In genomic region chr1:45414746-45415145, GRCh38 we compare ENCODE assay signal across 18 cellular contexts.
"Had no signal": no experiment of that assay in that cellular context is flagged by ENCODE, and none has a peak within 500 bp of the region (broad histone marks: within the 10 kb centered on the region; RNA-seq: fewer than 3 reads in every experiment).

No MANE protein-coding gene starts in this region.

- H3K4me3 Mint-ChIP-seq: naive thymus-derived CD4-positive, alpha-beta T cell had no signal

- H3K4me1 Mint-ChIP-seq: naive thymus-derived CD4-positive, alpha-beta T cell had no signal

- DNase-seq: dermis blood vessel endothelial cell; dorsolateral prefrontal cortex; effector CD4-positive, alpha-beta T cell; effector memory CD4-positive, alpha-beta T cell; foreskin keratinocyte; glutamatergic neuron; head of caudate nucleus; heart right ventricle; hippocampal formation; left cardiac atrium; left lung; left ventricle myocardium superior; lower lobe of right lung; mesendoderm; midbrain; naive thymus-derived CD4-positive, alpha-beta T cell had no signal

- H3K27ac ChIP-seq: coronary artery, esophagus muscularis mucosa, foreskin keratinocyte, heart right ventricle, left lung, lower lobe of right lung had no signal

- H3K9me3 ChIP-seq: esophagus muscularis mucosa, heart right ventricle, left lung, lower lobe of right lung had no signal

- H3K27ac Mint-ChIP-seq: naive thymus-derived CD4-positive, alpha-beta T cell had no signal

- H3K4me1 ChIP-seq: esophagus muscularis mucosa, heart right ventricle, lower lobe of right lung had no signal

- H3K4me3 ChIP-seq: coronary artery, dorsolateral prefrontal cortex, esophagus muscularis mucosa, heart right ventricle, left lung, lower lobe of right lung had no signal

- ATAC-seq: foreskin keratinocyte; heart right ventricle; left cardiac atrium; left lung; left ventricle myocardium superior; lower lobe of right lung; naive thymus-derived CD4-positive, alpha-beta T cell had no signal

- H3K27me3 ChIP-seq: dorsolateral prefrontal cortex, esophagus muscularis mucosa, foreskin keratinocyte, heart right ventricle, left lung had no signal

- H3K27me3 Mint-ChIP-seq: naive thymus-derived CD4-positive, alpha-beta T cell had no signal

- H3K36me3 ChIP-seq: esophagus muscularis mucosa, heart right ventricle, left lung, lower lobe of right lung had no signal

- H3K9me3 Mint-ChIP-seq: naive thymus-derived CD4-positive, alpha-beta T cell had no signal
